ENCODE assay signal across 8 cellular contexts in genomic region chr12:47080725-47081502, GRCh38. TPM values are rescaled to one million over a fixed set of nuclear protein-coding genes. Genes with fewer than 3 reads are reported as not detected.
DNase-seq lines count a peak whose midpoint lies in the region; ATAC-seq and TF ChIP-seq lines count a peak whose summit lies in the region.

No MANE protein-coding gene starts in this region.

- H3K4me3 Mint-ChIP-seq in activated naive CD8-positive, alpha-beta T cell treated with anti-CD3 and anti-CD28 coated beads for 36 hours: peak overlapping the region; percentile 98

- H3K27me3 ChIP-seq in H7 (ENCODE audit: control insufficient read depth, insufficient read depth, low read length): peaks cover 2% of the 10 kb centered on the region; the same call in 1 of the 2 replicates
- H3K27me3 ChIP-seq in SJSA1 (replicated peaks): no peaks in the 10 kb centered on the region
- peaks cover 30% of the 10 kb centered on the region for H3K27me3 ChIP-seq in left ventricle myocardium inferior (ENCODE audit: low read depth)

- no peaks in the 10 kb centered on the region for H3K27me3 Mint-ChIP-seq in activated naive CD8-positive, alpha-beta T cell treated with anti-CD3 and anti-CD28 coated beads for 36 hours

- H3K4me3 ChIP-seq in H7 (ENCODE audit: insufficient read depth, low read depth, low read length): peak overlapping the region; percentile 59
- H3K4me3 ChIP-seq in SJSA1: peak overlapping the region; percentile 78
- peak overlapping the region; percentile 81 for H3K4me3 ChIP-seq in left ventricle myocardium inferior

- H3K4me1 ChIP-seq in SJSA1 (replicated peaks) (peaks cover 73% of the 10 kb centered on the region), left ventricle myocardium inferior (peaks cover 49% of the 10 kb centered on the region)

- H3K36me3 Mint-ChIP-seq in activated naive CD8-positive, alpha-beta T cell treated with anti-CD3 and anti-CD28 coated beads for 36 hours: peaks cover 40% of the 10 kb centered on the region

- TF ChIP-seq CTCF in left ventricle myocardium inferior (IDR thresholded peaks at IDR 0.05; ENCODE audit: borderline replicate concordance): no peak

- H3K9me3 ChIP-seq in SJSA1 (replicated peaks) (no peaks in the 10 kb centered on the region), left ventricle myocardium inferior (replicated peaks) (no peaks in the 10 kb centered on the region)

- intact Hi-C loops in left ventricle myocardium inferior (cut with micrococcal nuclease) (no loop called here), sciatic nerve (cut with DNase I) (no loop called here)

- peak; percentile 42 for DNase-seq in H7
- peak; percentile 65 to 72 for DNase-seq in SJSA1 (ENCODE audit: low read depth in 1 of 2, low spot score in 2 of 2)
- DNase-seq in activated naive CD8-positive, alpha-beta T cell treated with anti-CD3 and anti-CD28 coated beads for 36 hours: peak; percentile 72
- DNase-seq in left ventricle myocardium inferior: peak; percentile 65
- peak; percentile 71 for DNase-seq in sciatic nerve (ENCODE audit: low spot score)

- peaks cover 80% of the 10 kb centered on the region for H3K4me1 Mint-ChIP-seq in activated naive CD8-positive, alpha-beta T cell treated with anti-CD3 and anti-CD28 coated beads for 36 hours

- no peaks in the 10 kb centered on the region for H3K36me3 ChIP-seq in H7 (replicated peaks; ENCODE audit: control insufficient read depth, insufficient read depth, low read length)
- peaks cover 12% of the 10 kb centered on the region for H3K36me3 ChIP-seq in SJSA1
- H3K36me3 ChIP-seq in left ventricle myocardium inferior: no peaks in the 10 kb centered on the region

- no peaks in the 10 kb centered on the region for H3K9me3 Mint-ChIP-seq in activated naive CD8-positive, alpha-beta T cell treated with anti-CD3 and anti-CD28 coated beads for 36 hours

- peak overlapping the region; percentile 68 for H3K27ac ChIP-seq in SJSA1
- peak overlapping the region; percentile 92 for H3K27ac ChIP-seq in left ventricle myocardium inferior (replicated peaks)

- ATAC-seq in sciatic nerve (peak; percentile 76), GM21786 (IDR thresholded peaks at IDR 0.05; ENCODE audit: unreplicated experiment) (no peak), GM18907 (IDR thresholded peaks at IDR 0.05; ENCODE audit: unreplicated experiment) (no peak), GM18520 (IDR thresholded peaks at IDR 0.05; ENCODE audit: unreplicated experiment) (no peak)

- peak overlapping the region; percentile 98 for H3K27ac Mint-ChIP-seq in activated naive CD8-positive, alpha-beta T cell treated with anti-CD3 and anti-CD28 coated beads for 36 hours

RNA-seq across cellular contexts. Expression of gene AMIGO2, which starts 1.2 kb away (rescaled TPM):
- 10.3 and 15.3 TPM in 2 replicates for total RNA-seq in H7 (2014; rRNA removed; shearing (Covaris generic))
- total RNA-seq in SJSA1 (2014; rRNA removed; shearing (Covaris generic)): 19.0 and 19.3 TPM in 2 replicates
- 10 to 100 TPM; 19.0 to 20.6 TPM for total RNA-seq in activated naive CD8-positive, alpha-beta T cell treated with anti-CD3 and anti-CD28 coated beads for 36 hours
- total RNA-seq in left ventricle myocardium inferior (2.3 TPM), sciatic nerve (5.3 TPM)

RNA-seq across cellular contexts. Expression of gene PCED1B, which starts 1.5 kb away (rescaled TPM):
- total RNA-seq in H7 (2014; rRNA removed; shearing (Covaris generic)): 4.8 and 5.8 TPM in 2 replicates
- total RNA-seq in SJSA1 (2014; rRNA removed; shearing (Covaris generic)): 0.39 and 13.1 TPM in 2 replicates
- total RNA-seq in activated naive CD8-positive, alpha-beta T cell treated with anti-CD3 and anti-CD28 coated beads for 36 hours: 100 to 1,000 TPM; 117 TPM
- 0.55 TPM for total RNA-seq in left ventricle myocardium inferior
- 5.0 TPM for total RNA-seq in sciatic nerve
